8 cellular contexts compared by ENCODE assay signal in the genomic region with DNA sequence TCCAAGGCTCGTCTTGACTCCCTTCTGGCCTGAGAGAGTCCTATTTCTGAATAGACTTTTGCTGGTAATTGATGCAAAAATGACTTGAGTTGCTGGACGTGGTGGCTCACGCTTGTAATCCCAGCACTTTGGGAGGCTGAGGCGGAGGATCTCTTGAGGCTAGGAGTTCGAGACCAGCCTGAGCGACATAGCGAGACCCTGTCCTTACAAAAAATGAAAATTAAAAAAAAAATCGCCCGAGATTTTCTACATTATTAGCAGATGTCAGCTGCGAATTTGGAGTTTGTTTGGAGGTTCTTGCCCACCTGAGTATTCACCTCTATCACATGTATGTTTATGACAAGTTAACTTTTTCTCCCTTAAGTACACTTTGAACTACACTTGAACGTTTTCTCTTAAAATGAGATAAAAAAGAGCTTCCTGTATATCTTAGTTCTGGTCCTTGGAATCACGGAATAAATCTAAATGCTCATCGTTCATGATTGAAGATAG. TPM values are rescaled to one million over a fixed set of nuclear protein-coding genes. Genes with fewer than 3 reads are reported as not detected.
DNase-seq lines count a peak whose midpoint lies in the region; ATAC-seq and TF ChIP-seq lines count a peak whose summit lies in the region.

No MANE protein-coding gene starts in this region.

- peak overlapping the region; percentile 94 to 95 (median 95) for H3K27ac ChIP-seq in adrenal gland
- peak overlapping the region; percentile 98 for H3K27ac ChIP-seq in layer of hippocampus (ENCODE audit: low read depth, low read length)
- peak overlapping the region; percentile 72 for H3K27ac ChIP-seq in temporal lobe (ENCODE audit: low read depth, low read length)

- peaks cover 2% of the 10 kb centered on the region for H3K27me3 Mint-ChIP-seq in activated CD4-positive, alpha-beta T cell treated with anti-CD3 and anti-CD28 coated beads, Interleukin-2, amount 10 ng/mL, durations not matched to agents 7 days and 5 days

- H3K4me1 ChIP-seq in adrenal gland (replicated peaks in 1 of 2), result peaks cover 0 to 10% of the 10 kb centered on the region in 2 donors

- in situ Hi-C loops in ACHN (cut with HindIII; ENCODE audit: low pct_ligation_motif_present, low pct_unique_long_range_greater_than_20kb, low sequenced_read_pairs), result no loop called here

- H3K9me3 ChIP-seq in adrenal gland (replicated peaks in 1 of 3), result no peaks in the 10 kb centered on the region

- peak overlapping the region; percentile 85 for H3K4me3 Mint-ChIP-seq in activated CD4-positive, alpha-beta T cell treated with anti-CD3 and anti-CD28 coated beads, Interleukin-2, amount 10 ng/mL, durations not matched to agents 7 days and 5 days

- intact Hi-C loops in adrenal gland (cut with DNase I), result no loop called here

- POLR2A ChIA-PET in activated CD4-positive, alpha-beta T cell treated with anti-CD3 and anti-CD28 coated beads, Interleukin-2, amount 10 ng/mL, durations not matched to agents 7 days and 5 days (lab: Charles Lee), result interaction anchor here (0.7 to 1.3 kb wide), 5 partner anchors 8 to 102 kb away, joined by 3 to 6 read pairs (median 4); a partner anchor contains a TSS

- no peak for ATAC-seq in GM18858 (IDR thresholded peaks at IDR 0.05; ENCODE audit: unreplicated experiment)

- peak overlapping the region in 2 of 4 donors; percentile 53 to 84 for H3K4me3 ChIP-seq in adrenal gland

- no peak for TF ChIP-seq CTCF in adrenal gland (IDR thresholded peaks at IDR 0.05)

- WGBS in adrenal gland, 4 donors, result 63 to 77% (median 66%) methylated on average over 12 to 13 of the region's 13 CpGs

- no peaks in the 10 kb centered on the region for H3K36me3 ChIP-seq in adrenal gland (replicated peaks in 1 of 2)

- H3K9me3 Mint-ChIP-seq in activated CD4-positive, alpha-beta T cell treated with anti-CD3 and anti-CD28 coated beads, Interleukin-2, amount 10 ng/mL, durations not matched to agents 7 days and 5 days, result no peaks in the 10 kb centered on the region

- H3K27ac Mint-ChIP-seq in activated CD4-positive, alpha-beta T cell treated with anti-CD3 and anti-CD28 coated beads, Interleukin-2, amount 10 ng/mL, durations not matched to agents 7 days and 5 days, result peak overlapping the region; percentile 96

- no peak for TF ChIP-seq POLR2A in adrenal gland (IDR thresholded peaks at IDR 0.05)

- peaks cover 24% of the 10 kb centered on the region for H3K4me1 Mint-ChIP-seq in activated CD4-positive, alpha-beta T cell treated with anti-CD3 and anti-CD28 coated beads, Interleukin-2, amount 10 ng/mL, durations not matched to agents 7 days and 5 days

- DNase-seq in activated CD4-positive, alpha-beta T cell treated with anti-CD3 and anti-CD28 coated beads, Interleukin-2, amount 10 ng/mL, durations not matched to agents 7 days and 5 days, result no peak
- DNase-seq in activated CD4-positive, alpha-beta T cell treated with anti-CD3 and anti-CD28 coated beads, Interleukin-2, amount 50 U/mL, for 4 hours, result no peak
- DNase-seq in adrenal gland, result no peak
- no peak for DNase-seq in ACHN
- no peak for DNase-seq in cortex of kidney (lab: John Stamatoyannopoulos, UW)

- H3K27me3 ChIP-seq in adrenal gland, result no peaks in the 10 kb centered on the region
- no peaks in the 10 kb centered on the region for H3K27me3 ChIP-seq in layer of hippocampus (ENCODE audit: control insufficient read depth, insufficient read depth, low read length)

- CTCF ChIA-PET in activated CD4-positive, alpha-beta T cell treated with anti-CD3 and anti-CD28 coated beads, Interleukin-2, amount 10 ng/mL, durations not matched to agents 7 days and 5 days (lab: Charles Lee), result interaction anchor here (0.6 to 1.5 kb wide), 9 partner anchors 8 to 158 kb away, joined by 3 to 9 read pairs (median 4); a partner anchor contains a TSS

- peaks cover 5% of the 10 kb centered on the region for H3K36me3 Mint-ChIP-seq in activated CD4-positive, alpha-beta T cell treated with anti-CD3 and anti-CD28 coated beads, Interleukin-2, amount 10 ng/mL, durations not matched to agents 7 days and 5 days (ENCODE audit: low read depth)

RNA-seq across cellular contexts. Expression of a gene that starts 0.5 kb away (rescaled TPM):
- total RNA-seq in activated CD4-positive, alpha-beta T cell treated with anti-CD3 and anti-CD28 coated beads, Interleukin-2, amount 10 ng/mL, durations not matched to agents 7 days and 5 days, result 10 to 100 TPM; 26.0 to 27.9 TPM
- 10 to 100 TPM; 15.6 to 33.7 (median 20.6) TPM for total RNA-seq in adrenal gland
- 10 to 100 TPM in 2 of 3 donors, 1 to 10 TPM in 1; 8.0 to 13.7 (median 13.5) TPM for polyA plus RNA-seq in adrenal gland
- total RNA-seq in temporal lobe, result 14.5 TPM

RNA-seq across cellular contexts. Expression of a gene that starts 57.1 kb away (rescaled TPM):
- 100 to 1,000 TPM; 133 to 146 TPM for total RNA-seq in activated CD4-positive, alpha-beta T cell treated with anti-CD3 and anti-CD28 coated beads, Interleukin-2, amount 10 ng/mL, durations not matched to agents 7 days and 5 days
- 100 to 1,000 TPM in 3 of 8 donors, 10 to 100 TPM in 5; 25.9 to 121 (median 84.4) TPM for total RNA-seq in adrenal gland
- 100 to 1,000 TPM in 1 of 3 donors, 10 to 100 TPM in 2; 49.9 to 136 (median 81.9) TPM for polyA plus RNA-seq in adrenal gland
- 290 TPM for total RNA-seq in temporal lobe
